Comparison of ENCODE assay signal across 28 cellular contexts in genomic region chr11:107453594-107454286, GRCh38.
"Had no signal": no experiment of that assay in that cellular context is flagged by ENCODE, and none has a peak within 500 bp of the region (broad histone marks: within the 10 kb centered on the region; RNA-seq: fewer than 3 reads in every experiment).

No MANE protein-coding gene starts in this region.

- H3K9ac ChIP-seq: neural progenitor cell had no signal

- H3K27me3 Mint-ChIP-seq: naive thymus-derived CD4-positive, alpha-beta T cell; progenitor cell of endocrine pancreas; stimulated activated memory B cell treated with anti-CD40 and anti-IgM and Interleukin-4, amounts not matched to agents 10 μg/mL and 1 μg/mL and 100 μg/mL, for 72 hours; stimulated activated naive CD8-positive, alpha-beta T cell treated with anti-CD3 and anti-CD28 coated beads, Interleukin-15, amount 100 ng/mL, for 72 hours; type B pancreatic cell had no signal

- H3K27me3 ChIP-seq: neural progenitor cell, pancreas, right lobe of liver, sigmoid colon, suprapubic skin, testis, tibial artery, transverse colon, upper lobe of right lung, uterus had no signal

- DNase-seq: naive thymus-derived CD4-positive, alpha-beta T cell; natural killer cell; occipital lobe; pancreas; psoas muscle; right lobe of liver; sigmoid colon; stimulated activated CD4-positive, alpha-beta T cell treated with anti-CD3 and anti-CD28 coated beads, Interleukin-15, amount 100 ng/mL, for 24 hours; stimulated activated CD4-positive, alpha-beta T cell treated with anti-CD3 and anti-CD28 coated beads, Interleukin-2, amount 100 ng/mL, for 24 hours; stimulated activated CD4-positive, alpha-beta T cell treated with anti-CD3 and anti-CD28 coated beads, Interleukin-2, amount 100 ng/mL, for 48 hours; stimulated activated CD4-positive, alpha-beta T cell treated with anti-CD3 and anti-CD28 coated beads, Interleukin-4, amount 100 ng/mL, for 24 hours; stimulated activated naive CD4-positive, alpha-beta T cell; stimulated activated naive CD8-positive, alpha-beta T cell treated with anti-CD3 and anti-CD28 coated beads, Interleukin-15, amount 100 ng/mL, for 72 hours; stimulated activated naive CD8-positive, alpha-beta T cell treated with anti-CD3 and anti-CD28 coated beads, Interleukin-15, Interleukin-2, amounts not matched to agents 100 U/mL and 50 U/mL, for 24 hours; substantia nigra; testis; tibial artery; transverse colon; upper lobe of right lung; uterus had no signal

- H3K27ac Mint-ChIP-seq: natural killer cell; nephron; neural progenitor cell; progenitor cell of endocrine pancreas; stimulated activated memory B cell treated with anti-CD40 and anti-IgM and Interleukin-4, amounts not matched to agents 10 μg/mL and 1 μg/mL and 100 μg/mL, for 72 hours; type B pancreatic cell had no signal

- H3K4me1 ChIP-seq: uterus had no signal

- H3K27ac ChIP-seq: neural progenitor cell, pancreas, psoas muscle, right lobe of liver, sigmoid colon, suprapubic skin, testis, tibial artery, transverse colon, upper lobe of right lung, uterus had no signal

- H3K36me3 Mint-ChIP-seq: type B pancreatic cell had no signal

- H3K9me3 Mint-ChIP-seq: natural killer cell; nephron; stimulated activated memory B cell treated with anti-CD40 and anti-IgM and Interleukin-4, amounts not matched to agents 10 μg/mL and 1 μg/mL and 100 μg/mL, for 72 hours; stimulated activated naive CD8-positive, alpha-beta T cell treated with anti-CD3 and anti-CD28 coated beads, Interleukin-15, amount 100 ng/mL, for 72 hours; type B pancreatic cell had no signal

- H3K4me3 ChIP-seq: neural progenitor cell, pancreas, psoas muscle, right lobe of liver, sigmoid colon, smooth muscle cell, suprapubic skin, testis, tibial artery, transverse colon, upper lobe of right lung, uterus had no signal

- H3K4me3 Mint-ChIP-seq: naive thymus-derived CD4-positive, alpha-beta T cell; nephron; neural progenitor cell; stimulated activated memory B cell treated with anti-CD40 and anti-IgM and Interleukin-4, amounts not matched to agents 10 μg/mL and 1 μg/mL and 100 μg/mL, for 72 hours; stimulated activated naive CD8-positive, alpha-beta T cell treated with anti-CD3 and anti-CD28 coated beads, Interleukin-15, amount 100 ng/mL, for 72 hours; type B pancreatic cell had no signal

- H3K9me3 ChIP-seq: pancreas, psoas muscle, right lobe of liver, sigmoid colon, suprapubic skin, testis, tibial artery, transverse colon, upper lobe of right lung, uterus had no signal

- ATAC-seq: naive thymus-derived CD4-positive, alpha-beta T cell; natural killer cell; pancreas; psoas muscle; right cardiac atrium; right lobe of liver; stimulated activated memory B cell treated with anti-CD40 and anti-IgM and Interleukin-4, amounts not matched to agents 10 μg/mL and 1 μg/mL and 100 μg/mL, for 72 hours; stimulated activated naive CD8-positive, alpha-beta T cell treated with anti-CD3 and anti-CD28 coated beads, Interleukin-15, amount 100 ng/mL, for 72 hours; stimulated activated naive CD8-positive, alpha-beta T cell treated with anti-CD3 and anti-CD28 coated beads, Interleukin-15, Interleukin-2, amounts not matched to agents 100 U/mL and 50 U/mL, for 24 hours; upper lobe of right lung had no signal

- H3K36me3 ChIP-seq: uterus had no signal
